ENCODE assay signal across 8 cellular contexts in the genomic region with DNA sequence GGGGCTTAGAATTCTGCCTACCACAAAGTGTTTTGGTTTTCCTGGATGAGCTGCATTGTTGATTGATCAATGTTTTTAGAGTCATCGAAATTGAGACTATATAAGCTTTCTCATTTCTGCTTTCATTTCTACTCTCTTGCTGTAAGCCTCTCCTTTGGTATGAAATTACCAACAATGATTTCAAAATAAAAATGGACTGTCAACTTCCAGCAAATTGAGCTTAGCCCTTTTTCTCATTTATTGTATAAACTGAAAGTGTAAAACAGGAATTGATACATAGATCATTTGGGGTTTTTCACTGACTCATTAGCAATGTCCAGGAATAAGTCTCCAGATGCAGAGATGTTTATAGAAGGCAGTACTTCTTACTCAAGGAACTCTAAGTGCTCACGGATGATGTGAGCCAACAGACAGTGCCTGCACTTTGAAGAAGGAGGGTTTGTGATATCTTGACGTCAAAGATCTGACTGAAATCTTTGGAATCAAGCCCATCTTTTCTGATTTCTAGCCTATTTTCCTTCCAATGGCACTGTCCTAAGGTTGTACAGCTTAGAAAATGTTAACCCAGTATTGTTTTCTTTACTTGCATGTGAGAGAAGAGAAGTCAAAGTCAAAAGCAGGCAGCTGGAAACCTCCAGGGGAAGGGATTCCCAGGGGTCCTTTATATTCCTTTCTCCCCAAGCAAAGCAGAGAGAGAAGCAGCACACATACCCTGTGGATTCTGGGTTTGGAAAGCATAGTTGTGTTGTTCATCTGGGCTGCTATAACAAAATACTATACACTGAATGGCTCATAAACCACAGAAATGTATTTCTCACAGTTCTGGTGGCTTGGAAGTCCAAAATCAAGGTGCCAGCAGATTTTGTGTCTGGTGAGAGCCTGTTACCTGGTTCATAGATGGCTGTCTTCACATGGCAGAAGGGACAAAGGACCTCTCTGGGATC. TPM values are rescaled to one million over a fixed set of nuclear protein-coding genes. Genes with fewer than 3 reads are reported as not detected.
DNase-seq lines count a peak whose midpoint lies in the region; ATAC-seq and TF ChIP-seq lines count a peak whose summit lies in the region.

No MANE protein-coding gene starts in this region.

- intact Hi-C loops in gastrocnemius medialis (cut with DNase I; ENCODE audit: low total_unique reads) = no loop called here

- no peaks in the 10 kb centered on the region for H3K9me3 ChIP-seq in gastrocnemius medialis

- DNase-seq in EH (ENCODE audit: low read depth) (peak; percentile 67), SIG-M5 (lab: John Stamatoyannopoulos, UW) (peak; percentile 23), iris pigment epithelial cell (ENCODE audit: low read depth) (peak; percentile 98), gastrocnemius medialis (no peak), GOT3 (lab: John Stamatoyannopoulos, UW) (no peak), NCI-H128 (lab: John Stamatoyannopoulos, UW; ENCODE audit: unreplicated experiment) (no peak), OCI-M2 (lab: John Stamatoyannopoulos, UW; ENCODE audit: unreplicated experiment) (no peak)

- H3K36me3 ChIP-seq in gastrocnemius medialis = no peaks in the 10 kb centered on the region

- no peak for TF ChIP-seq CTCF in gastrocnemius medialis (IDR thresholded peaks at IDR 0.05 in 4 of 5, conservative IDR thresholded peaks at IDR 0.05 in 1 of 5)

- no peak overlapping the region for H3K27ac ChIP-seq in gastrocnemius medialis

- in situ Hi-C loops in gastrocnemius medialis (cut with MboI; ENCODE audit: low sequenced_read_pairs in 4 of 4) = no loop called here

- no peak overlapping the region for H3K4me3 ChIP-seq in gastrocnemius medialis

- no peaks in the 10 kb centered on the region for H3K4me1 ChIP-seq in gastrocnemius medialis

- no peak for TF ChIP-seq POLR2A in gastrocnemius medialis (IDR thresholded peaks at IDR 0.05)

- H3K27me3 ChIP-seq in gastrocnemius medialis = no peaks in the 10 kb centered on the region

- ATAC-seq in GM21717 (IDR thresholded peaks at IDR 0.05; ENCODE audit: unreplicated experiment) = peak; percentile 44
- ATAC-seq in gastrocnemius medialis = no peak

RNA-seq across cellular contexts. Expression of a gene that starts 19.8 kb away (rescaled TPM):
- total RNA-seq in gastrocnemius medialis = 10 to 100 TPM; 34.4 to 64.5 (median 42.0) TPM

Comparison
In these comparisons a context has a peak if more than half of its experiments do, and no peak if none do; other contexts are left out.
1. DNase-seq: peak in EH (single experiment), SIG-M5 (single experiment) and iris pigment epithelial cell (single experiment); none in gastrocnemius medialis (0 of 2), GOT3 (single experiment), NCI-H128 (single experiment) and OCI-M2 (single experiment).